8 cellular contexts compared by ENCODE assay signal in genomic region chr14:61761959-61762786, GRCh38.
DNase-seq lines count a peak whose midpoint lies in the region; ATAC-seq, FAIRE-seq and TF ChIP-seq lines count a peak whose summit lies in the region.

Gene SNAPC1 (plus strand): TSS chr14:61762420. CDS start chr14:61762461, 41 bp downstream.

- DNase-seq in AML-193 (lab: John Stamatoyannopoulos, UW), result peak; percentile 96
- DNase-seq in NCI-H446 treated with DMSO at 0.1 percent for 48 hours (lab: John Stamatoyannopoulos, UW), result peak; percentile 95
- DNase-seq in activated CD4-positive, CD25-positive, alpha-beta regulatory T cell treated with anti-CD3 and anti-CD28 coated beads, Interleukin-2, amount 50 U/mL, for 72 hours, result peak; percentile 97
- peak; percentile 60 to 86 for DNase-seq in cerebellar nuclear complex (lab: John Stamatoyannopoulos, UW)
- DNase-seq in stimulated activated CD4-positive, alpha-beta T cell treated with anti-CD3 and anti-CD28 coated beads, Interleukin-12 subunit alpha, Interleukin-12 subunit beta, amount 100 ng/mL, for 24 hours (ENCODE audit: low read depth in 2 of 2), result peak; percentile 92 to 98

- peak; percentile 85 for TF ChIP-seq POLR2A in GM19099 (IDR thresholded peaks at IDR 0.05; ENCODE audit: extremely low read depth, insufficient read length, low read depth)

- FAIRE-seq in islet of Langerhans (lab: Jason Lieb, UNC), result peak; percentile 82

- peak; percentile 96 for ATAC-seq in HG03378 (IDR thresholded peaks at IDR 0.05; ENCODE audit: unreplicated experiment)

Comparison
In these comparisons a context has a peak if more than half of its experiments do, and no peak if none do; other contexts are left out.
1. Peak in every context shown above with its lines: DNase-seq and ATAC-seq.